Comparison of ENCODE assay signal across 8 cellular contexts in genomic region chr7:131011976-131012375, GRCh38.
DNase-seq lines count a peak whose midpoint lies in the region; ATAC-seq and TF ChIP-seq lines count a peak whose summit lies in the region.

No MANE protein-coding gene starts in this region.

- no peak overlapping the region for H3K4me3 ChIP-seq in tibial nerve

- peaks cover 92% of the 10 kb centered on the region for H3K4me1 Mint-ChIP-seq in activated T-cell treated with anti-CD3 and anti-CD28 coated beads, Interleukin-2, amount 50 U/mL, for 4 hours (ENCODE audit: low read depth)
- H3K4me1 Mint-ChIP-seq in activated naive CD8-positive, alpha-beta T cell treated with anti-CD3 and anti-CD28 coated beads, Interleukin-2, amount 50 U/mL, for 24 hours = peaks cover 92% of the 10 kb centered on the region

- H3K9me3 ChIP-seq in tibial nerve = no peaks in the 10 kb centered on the region

- H3K27me3 ChIP-seq in tibial nerve = no peaks in the 10 kb centered on the region

- H3K36me3 Mint-ChIP-seq in activated T-cell treated with anti-CD3 and anti-CD28 coated beads, Interleukin-2, amount 50 U/mL, for 4 hours (ENCODE audit: insufficient read depth) = peaks cover 23% of the 10 kb centered on the region
- no peaks in the 10 kb centered on the region for H3K36me3 Mint-ChIP-seq in activated naive CD8-positive, alpha-beta T cell treated with anti-CD3 and anti-CD28 coated beads, Interleukin-2, amount 50 U/mL, for 24 hours (ENCODE audit: low read depth)

- peak in 1 of 5 experiments; percentile 13 for TF ChIP-seq CTCF in tibial nerve (IDR thresholded peaks at IDR 0.05)

- peak overlapping the region; percentile 99 for H3K27ac Mint-ChIP-seq in activated naive CD8-positive, alpha-beta T cell treated with anti-CD3 and anti-CD28 coated beads, Interleukin-2, amount 50 U/mL, for 24 hours

- intact Hi-C loops in left ventricle myocardium superior (cut with micrococcal nuclease) = no loop called here

- peak overlapping the region; percentile 55 to 91 (median 66) for H3K27ac ChIP-seq in tibial nerve

- no peak for ATAC-seq in activated T-cell treated with anti-CD3 and anti-CD28 coated beads, Interleukin-2, amount 50 U/mL, for 4 hours
- no peak for ATAC-seq in activated naive CD8-positive, alpha-beta T cell treated with anti-CD3 and anti-CD28 coated beads, Interleukin-2, amount 50 U/mL, for 24 hours
- ATAC-seq in left ventricle myocardium superior (peak; percentile 64), GM18873 (IDR thresholded peaks at IDR 0.05; ENCODE audit: low FRiP score, unreplicated experiment) (no peak)

- DNase-seq in activated T-cell treated with anti-CD3 and anti-CD28 coated beads, Interleukin-2, amount 50 U/mL, for 4 hours = no peak
- no peak for DNase-seq in activated T-cell treated with anti-CD3 and anti-CD28 coated beads, Interleukin-2, amount 50 U/mL, for 1 hour
- DNase-seq in activated naive CD8-positive, alpha-beta T cell treated with anti-CD3 and anti-CD28 coated beads, Interleukin-2, amount 50 U/mL, for 24 hours = no peak
- DNase-seq in left ventricle myocardium superior = no peak
- peak in 1 of 2 donors; percentile 56 for DNase-seq in tibial nerve (ENCODE audit: low spot score in 2 of 2)
- no peak for DNase-seq in NCI-H2196 (lab: John Stamatoyannopoulos, UW; ENCODE audit: unreplicated experiment)
- no peak for DNase-seq in stimulated activated CD4-positive, alpha-beta T cell treated with anti-CD3 and anti-CD28 coated beads, Interleukin-4, amount 100 ng/mL, for 24 hours

- H3K9me3 Mint-ChIP-seq in activated T-cell treated with anti-CD3 and anti-CD28 coated beads, Interleukin-2, amount 50 U/mL, for 4 hours = no peaks in the 10 kb centered on the region
- no peaks in the 10 kb centered on the region for H3K9me3 Mint-ChIP-seq in activated naive CD8-positive, alpha-beta T cell treated with anti-CD3 and anti-CD28 coated beads, Interleukin-2, amount 50 U/mL, for 24 hours

- 12 to 14% methylated on average over 4 of the region's 4 CpGs for WGBS in tibial nerve, 2 donors

- H3K27me3 Mint-ChIP-seq in activated T-cell treated with anti-CD3 and anti-CD28 coated beads, Interleukin-2, amount 50 U/mL, for 4 hours (ENCODE audit: low read depth) = no peaks in the 10 kb centered on the region
- H3K27me3 Mint-ChIP-seq in activated naive CD8-positive, alpha-beta T cell treated with anti-CD3 and anti-CD28 coated beads, Interleukin-2, amount 50 U/mL, for 24 hours = no peaks in the 10 kb centered on the region

- TF ChIP-seq EP300 in tibial nerve (IDR thresholded peaks at IDR 0.05) = peak; percentile 71 to 89

- H3K36me3 ChIP-seq in tibial nerve = no peaks in the 10 kb centered on the region

- H3K4me3 Mint-ChIP-seq in activated T-cell treated with anti-CD3 and anti-CD28 coated beads, Interleukin-2, amount 50 U/mL, for 4 hours = peak overlapping the region; percentile 69
- H3K4me3 Mint-ChIP-seq in activated naive CD8-positive, alpha-beta T cell treated with anti-CD3 and anti-CD28 coated beads, Interleukin-2, amount 50 U/mL, for 24 hours = peak overlapping the region; percentile 72

- TF ChIP-seq POLR2A in tibial nerve (IDR thresholded peaks at IDR 0.05) = no peak

- peaks cover 5 to 100% (median 77%) of the 10 kb centered on the region in 4 donors for H3K4me1 ChIP-seq in tibial nerve
